In the genomic region with DNA sequence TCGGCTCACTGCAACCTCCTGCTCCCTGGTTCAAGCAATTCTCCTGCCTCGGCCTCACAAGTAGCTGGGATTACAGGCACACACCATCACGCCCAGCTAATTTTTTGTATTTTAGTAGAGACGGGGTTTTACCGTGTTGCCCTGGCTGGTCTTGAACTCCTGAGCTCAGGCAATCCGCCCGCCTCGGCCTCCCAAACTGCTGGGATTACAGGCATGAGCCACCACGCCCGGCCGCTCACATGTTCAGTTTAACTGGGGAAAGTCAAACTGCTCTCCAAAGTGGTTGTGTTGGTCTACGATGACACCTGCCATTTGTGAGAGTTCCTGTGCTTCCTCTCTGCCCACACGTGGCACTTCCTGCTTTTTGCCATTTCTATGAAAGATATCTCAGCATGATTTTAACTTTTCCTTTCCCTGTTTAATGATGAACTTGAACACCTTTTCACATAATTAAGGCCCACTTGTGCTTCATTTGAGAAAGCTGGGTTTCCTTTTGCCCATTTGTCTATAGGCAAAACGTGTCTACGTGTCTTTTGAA, we compare ENCODE assay signal across 17 cellular contexts. TPM values are rescaled to one million over a fixed set of nuclear protein-coding genes. Genes with fewer than 3 reads are reported as not detected.
"Had no signal": no experiment of that assay in that cellular context is flagged by ENCODE, and none has a peak within 500 bp of the region (broad histone marks: within the 10 kb centered on the region; RNA-seq: fewer than 3 reads in every experiment).

No MANE protein-coding gene starts in this region.

- H3K4me3 ChIP-seq: colonic mucosa, right atrium auricular region, thyroid gland, uterus had no signal

- H3K27me3 ChIP-seq: right atrium auricular region, thyroid gland, uterus had no signal

- ATAC-seq: activated CD8-positive, alpha-beta memory T cell treated with anti-CD3 and anti-CD28 coated beads, Interleukin-2, amount 10 ng/mL, durations not matched to agents 7 days and 5 days; activated T-cell treated with anti-CD3 and anti-CD28 coated beads, Interleukin-2, amount 50 U/mL, for 4 hours; foreskin keratinocyte; left colon; natural killer cell; WTC11 had no signal

- H3K9me3 ChIP-seq: colonic mucosa, right atrium auricular region, thyroid gland, uterus had no signal

- H3K27ac Mint-ChIP-seq: activated CD8-positive, alpha-beta memory T cell treated with anti-CD3 and anti-CD28 coated beads, Interleukin-2, amount 10 ng/mL, durations not matched to agents 7 days and 5 days; natural killer cell; WTC11 had no signal

- H3K36me3 ChIP-seq: colonic mucosa, thyroid gland, uterus had no signal

- H3K9me3 Mint-ChIP-seq: activated T-cell treated with anti-CD3 and anti-CD28 coated beads, Interleukin-2, amount 50 U/mL, for 4 hours; natural killer cell; WTC11 had no signal

- DNase-seq: activated CD8-positive, alpha-beta memory T cell treated with anti-CD3 and anti-CD28 coated beads, Interleukin-2, amount 10 ng/mL, durations not matched to agents 7 days and 5 days; activated T-cell treated with anti-CD3 and anti-CD28 coated beads, Interleukin-2, amount 50 U/mL, for 4 hours; caudate nucleus; colonic mucosa; foreskin keratinocyte; head of caudate nucleus; left colon; mammary epithelial cell; natural killer cell; nucleus accumbens; small intestine; thyroid gland; uterus had no signal

- H3K4me3 Mint-ChIP-seq: activated CD8-positive, alpha-beta memory T cell treated with anti-CD3 and anti-CD28 coated beads, Interleukin-2, amount 10 ng/mL, durations not matched to agents 7 days and 5 days; activated T-cell treated with anti-CD3 and anti-CD28 coated beads, Interleukin-2, amount 50 U/mL, for 4 hours; WTC11 had no signal

- H3K36me3 Mint-ChIP-seq: natural killer cell, WTC11 had no signal

- H3K27ac ChIP-seq: colonic mucosa, foreskin keratinocyte, right atrium auricular region, thyroid gland, uterus had no signal

- H3K4me1 ChIP-seq: colonic mucosa, foreskin keratinocyte had no signal

RNA-seq across cellular contexts. Expression of a gene that starts 0.9 kb away (rescaled TPM):
- total RNA-seq: foreskin keratinocyte, left colon had no signal
- polyA plus RNA-seq: foreskin keratinocyte, mammary epithelial cell had no signal

RNA-seq across cellular contexts. Expression of a gene that starts 30.4 kb away (rescaled TPM):
- total RNA-seq: activated CD8-positive, alpha-beta memory T cell treated with anti-CD3 and anti-CD28 coated beads, Interleukin-2, amount 10 ng/mL, durations not matched to agents 7 days and 5 days; activated T-cell treated with anti-CD3 and anti-CD28 coated beads, Interleukin-2, amount 50 U/mL, for 4 hours; endothelial cell of umbilical vein; foreskin keratinocyte; natural killer cell had no signal
- polyA plus RNA-seq: endothelial cell of umbilical vein, foreskin keratinocyte, mammary epithelial cell had no signal

RNA-seq across cellular contexts. Expression of a gene that starts 48.8 kb away (rescaled TPM):
- total RNA-seq: activated CD8-positive, alpha-beta memory T cell treated with anti-CD3 and anti-CD28 coated beads, Interleukin-2, amount 10 ng/mL, durations not matched to agents 7 days and 5 days; endothelial cell of umbilical vein; foreskin keratinocyte; left colon; mammary epithelial cell; mononuclear cell; natural killer cell; right atrium auricular region; thyroid gland had no signal
- polyA plus RNA-seq: endothelial cell of umbilical vein, foreskin keratinocyte, mammary epithelial cell, small intestine had no signal
